ENCODE assay signal across 9 cellular contexts in the genomic region with DNA sequence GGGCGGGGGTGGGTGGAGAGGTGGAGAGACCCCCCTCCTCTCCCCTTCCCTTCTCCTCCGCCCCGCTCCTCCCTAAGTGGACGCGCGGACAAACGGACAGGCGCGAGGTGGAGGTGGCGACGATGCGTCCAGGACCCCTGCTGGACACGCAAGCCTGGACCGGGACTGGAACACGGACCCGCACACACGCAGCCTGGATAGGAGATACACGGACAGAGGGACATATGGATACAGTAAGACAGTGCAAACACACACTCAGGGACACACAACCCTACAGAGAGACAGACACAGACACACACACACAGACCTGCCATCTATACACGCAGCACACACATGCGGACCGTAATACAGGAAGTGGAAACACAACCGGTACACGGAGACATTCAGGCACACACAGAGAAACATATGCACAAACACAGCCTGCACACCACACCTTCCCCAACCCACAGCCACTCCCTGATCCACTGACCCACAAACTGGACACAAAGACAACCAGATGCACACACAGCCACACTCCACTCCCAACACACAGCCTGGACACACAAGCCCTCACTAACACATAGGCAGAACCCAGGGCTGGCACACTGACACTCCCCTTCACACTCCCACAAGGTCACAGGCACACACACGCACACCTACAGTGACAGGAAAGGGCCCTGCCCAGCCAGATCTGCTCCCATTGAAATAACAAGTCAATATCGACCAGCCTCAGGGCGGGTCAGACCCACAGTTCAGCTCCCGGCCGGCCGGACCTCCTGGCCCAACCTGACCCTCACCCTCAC. TPM values are rescaled to one million over a fixed set of nuclear protein-coding genes. Genes with fewer than 3 reads are reported as not detected.
DNase-seq lines count a peak whose midpoint lies in the region; ATAC-seq, FAIRE-seq and TF ChIP-seq lines count a peak whose summit lies in the region.
"Had no signal": no experiment of that assay in that cellular context is flagged by ENCODE, and none has a peak within 500 bp of the region (broad histone marks: within the 10 kb centered on the region; RNA-seq: fewer than 3 reads in every experiment).

No MANE protein-coding gene starts in this region.

- TF ChIP-seq RAD21 in H1 (IDR thresholded peaks at IDR 0.05 in 1 of 2, conservative IDR thresholded peaks at IDR 0.05 in 1 of 2; ENCODE audit: low read depth in 2 of 2, low read length in 2 of 2), result no peak

- intact Hi-C loops in psoas muscle (cut with DNase I), result no loop called here

- H3K79me2 ChIP-seq in OCI-LY1 (ENCODE audit: insufficient read depth, low read length) (no peaks in the 10 kb centered on the region), H1 (ENCODE audit: control insufficient read depth in 1 of 2, insufficient read depth in 2 of 2, low read length in 2 of 2) (no peaks in the 10 kb centered on the region)

- no peak overlapping the region for H3K14ac ChIP-seq in H1 (ENCODE audit: insufficient read length)

- H4K8ac ChIP-seq in H1 (ENCODE audit: extremely low read depth, insufficient read depth, low read length), result peak overlapping the region; percentile 87; the same call in 1 of the 2 replicates

- H2AFZ ChIP-seq in OCI-LY1 (ENCODE audit: low read length), result no peak overlapping the region
- H2AFZ ChIP-seq in H1 (ENCODE audit: low read length), result no peak overlapping the region

- FAIRE-seq in GM12891 (lab: Jason Lieb, UNC) (peak; percentile 98), H1 (lab: Jason Lieb, UNC) (no peak)

- H3K27me3 ChIP-seq in OCI-LY1 (ENCODE audit: insufficient read depth, low read length) (peaks cover 8% of the 10 kb centered on the region; the same call in 1 of the 2 replicates), H1 (replicated peaks in 1 of 4; ENCODE audit: control insufficient read depth in 3 of 4, extremely low read depth in 1 of 4, insufficient read depth in 3 of 4, low read length in 3 of 4) (peaks cover 88 to 99% (median 98%) of the 10 kb centered on the region in 4 experiments), psoas muscle (ENCODE audit: insufficient read depth in 3 of 3, low read length in 2 of 3) (peaks cover 0 to 94% (median 56%) of the 10 kb centered on the region in 3 donors), BE2C (peaks cover 71% of the 10 kb centered on the region)

- H3K56ac ChIP-seq in H1 (replicated peaks; ENCODE audit: insufficient read length, low read depth, low read length), result no peak overlapping the region

- POLR2A ChIA-PET in H1 (lab: Charles Lee; ENCODE audit: partially characterized antibody), result interaction anchor here (0.8 to 9.6 kb wide), 13 partner anchors 8 to 68 kb away, joined by 3 to 71 read pairs (median 5); a partner anchor contains a TSS

- peak overlapping the region; percentile 72 for H3K4me3 ChIP-seq in OCI-LY1 (ENCODE audit: low read depth, low read length, poor library complexity, severe bottlenecking)
- H3K4me3 ChIP-seq in H1 (ENCODE audit: extremely low read depth in 1 of 4, insufficient read depth in 2 of 4, low read depth in 3 of 4, low read length in 4 of 4), result peak overlapping the region; percentile 10 to 60 (median 36); a peak in 5 of 8 replicates
- H3K4me3 ChIP-seq in psoas muscle, result peak overlapping the region; percentile 52
- H3K4me3 ChIP-seq in BE2C (ENCODE audit: low read depth, low read length), result no peak overlapping the region

- peak overlapping the region; percentile 96 for H2AK5ac ChIP-seq in H1 (ENCODE audit: low read depth, low read length)

- H3K23ac ChIP-seq in H1 (ENCODE audit: insufficient read length), result peak overlapping the region; percentile 36

- H3K23me2 ChIP-seq in H1 (ENCODE audit: low read depth, low read length), result peaks cover 12% of the 10 kb centered on the region

- no peak overlapping the region for H2BK5ac ChIP-seq in H1 (ENCODE audit: low read depth, low read length)

- H4K20me1 ChIP-seq in OCI-LY1 (ENCODE audit: insufficient read depth, low read length) (no peaks in the 10 kb centered on the region), H1 (replicated peaks in 1 of 2; ENCODE audit: control insufficient read depth in 1 of 2, insufficient read depth in 2 of 2, low read length in 2 of 2) (peaks cover 8 to 34% of the 10 kb centered on the region in 2 experiments)

- no peaks in the 10 kb centered on the region for H3K9me2 ChIP-seq in OCI-LY1 (ENCODE audit: low read depth, low read length)

- no peaks in the 10 kb centered on the region for H3K9me3 ChIP-seq in OCI-LY1 (ENCODE audit: low read length)
- H3K9me3 ChIP-seq in H1 (ENCODE audit: insufficient read depth in 2 of 2, low read depth in 1 of 2, low read length in 1 of 2), result no peaks in the 10 kb centered on the region
- no peaks in the 10 kb centered on the region for H3K9me3 ChIP-seq in psoas muscle
- H3K9me3 ChIP-seq in BE2C, result no peaks in the 10 kb centered on the region; the same call in 1 of the 2 replicates

- peak overlapping the region; percentile 100 for H2BK15ac ChIP-seq in H1 (ENCODE audit: low read length)

- H3K36me3 ChIP-seq in OCI-LY1 (ENCODE audit: insufficient read depth, low read length), result no peaks in the 10 kb centered on the region
- H3K36me3 ChIP-seq in H1 (ENCODE audit: control insufficient read depth in 2 of 4, insufficient read depth in 4 of 4, low read length in 3 of 4), result no peaks in the 10 kb centered on the region; a peak in 1 of 8 replicates
- no peaks in the 10 kb centered on the region for H3K36me3 ChIP-seq in psoas muscle (ENCODE audit: insufficient read depth in 1 of 2, low read depth in 1 of 2)
- no peaks in the 10 kb centered on the region for H3K36me3 ChIP-seq in BE2C

- CTCF ChIA-PET in H1 (lab: Charles Lee; ENCODE audit: partially characterized antibody), result interaction anchor here (0.6 to 7.0 kb wide), 13 partner anchors 9 to 1740 kb away, joined by 3 to 51 read pairs (median 4); no protein-coding TSS in a partner anchor

- H3K9ac ChIP-seq in OCI-LY1 (ENCODE audit: low read length), result peak overlapping the region; percentile 69
- no peak overlapping the region for H3K9ac ChIP-seq in H1 (replicated peaks in 1 of 4; ENCODE audit: extremely low read depth in 1 of 4, low read depth in 3 of 4, low read length in 3 of 4)

- ATAC-seq in psoas muscle (no peak), HG02678 (IDR thresholded peaks at IDR 0.05; ENCODE audit: unreplicated experiment) (no peak)

- H4K5ac ChIP-seq in H1 (ENCODE audit: insufficient read length, low read depth, low read length), result no peak overlapping the region

- TF ChIP-seq CTCF in OCI-LY1 (IDR thresholded peaks at IDR 0.05; ENCODE audit: low read length) (no peak), H1 (IDR thresholded peaks at IDR 0.05; ENCODE audit: control extremely low read depth in 1 of 3, insufficient read depth in 1 of 3, low read depth in 1 of 3, low read length in 3 of 3) (no peak), psoas muscle (IDR thresholded peaks at IDR 0.05) (no peak), BE2C (IDR thresholded peaks at IDR 0.05; ENCODE audit: low read depth, low read length) (no peak), GM13976 (IDR thresholded peaks at IDR 0.05; ENCODE audit: borderline replicate concordance, control extremely low read depth, extremely low read depth, insufficient read depth, missing control alignments) (no peak)

- WGBS in H1 (ENCODE audit: extremely low coverage in 1 of 2, insufficient coverage in 1 of 2, insufficient read length in 1 of 2, insufficient replicate concordance in 2 of 2, low coverage in 1 of 2, low lambda C conversion rate in 2 of 2, missing lambda C conversion rate in 1 of 2), 2 experiments, result 11% methylated on average over 16 of the region's 29 CpGs; no CpG with 5 or more reads in 1 of the 2 experiments
- WGBS in psoas muscle, 3 donors, result 2 to 5% (median 4%) methylated on average over 24 to 29 of the region's 29 CpGs

- H3K4me2 ChIP-seq in OCI-LY1 (ENCODE audit: low read length) (peak overlapping the region; percentile 98), H1 (ENCODE audit: insufficient read depth in 1 of 2, low read depth in 2 of 2, low read length in 2 of 2) (peak overlapping the region; percentile 66 to 79)

- no peaks in the 10 kb centered on the region for H3K79me1 ChIP-seq in H1 (ENCODE audit: low read depth, low read length)

- H3K27ac ChIP-seq in OCI-LY1 (ENCODE audit: low read depth, low read length, poor library complexity, severe bottlenecking) (peak overlapping the region; percentile 33), H1 (ENCODE audit: low read depth, low read length) (no peak overlapping the region), psoas muscle (no peak overlapping the region)

- peak overlapping the region; percentile 82 for H4K91ac ChIP-seq in H1 (replicated peaks; ENCODE audit: insufficient read length, low read length)

- no peak for TF ChIP-seq EP300 in H1 (IDR thresholded peaks at IDR 0.05; ENCODE audit: borderline replicate concordance in 1 of 2, low read depth in 2 of 2, low read length in 2 of 2)

- H2BK12ac ChIP-seq in H1 (ENCODE audit: low read depth, low read length), result peak overlapping the region; percentile 97; the same call in 1 of the 2 replicates

- peak overlapping the region; percentile 95 for H2BK20ac ChIP-seq in H1 (ENCODE audit: low read length)

- no peak overlapping the region for H3K4ac ChIP-seq in H1 (replicated peaks; ENCODE audit: insufficient read length, low read depth, low read length)

- in situ Hi-C loops in GM13976 (cut with MboI; ENCODE audit: low sequenced_read_pairs, unreplicated experiment), result no loop called here

- H3K18ac ChIP-seq in H1 (ENCODE audit: extremely low read depth, low read length), result no peak overlapping the region; the same call in 1 of the 2 replicates

- DNase-seq in GM12891 (ENCODE audit: insufficient read length, low spot score) (no peak), H1 (ENCODE audit: low read depth in 1 of 2, low spot score in 2 of 2) (no peak), psoas muscle (no peak), midbrain (lab: John Stamatoyannopoulos, UW) (no peak), BE2C (no peak), GM13976 (ENCODE audit: low spot score) (no peak)

- H3K4me1 ChIP-seq in OCI-LY1 (ENCODE audit: insufficient read depth, low read length, severe bottlenecking) (peaks cover 31% of the 10 kb centered on the region), H1 (replicated peaks in 1 of 4; ENCODE audit: control insufficient read depth in 3 of 4, insufficient read depth in 4 of 4, low read length in 3 of 4) (peaks cover 6 to 20% (median 14%) of the 10 kb centered on the region in 4 experiments), psoas muscle (peaks cover 5% of the 10 kb centered on the region), BE2C (no peaks in the 10 kb centered on the region)

- no peaks in the 10 kb centered on the region for H3F3A ChIP-seq in OCI-LY1 (ENCODE audit: insufficient read depth, low read length)

- TF ChIP-seq POLR2A in GM12891 (IDR thresholded peaks at IDR 0.05; ENCODE audit: low read depth, low read length), result no peak
- TF ChIP-seq POLR2A in H1 (IDR thresholded peaks at IDR 0.05; ENCODE audit: control extremely low read depth in 1 of 2, low read depth in 2 of 2, low read length in 2 of 2), result no peak

- H2BK120ac ChIP-seq in H1 (replicated peaks; ENCODE audit: low read depth, low read length), result peak overlapping the region; percentile 88

RNA-seq across cellular contexts. Expression of a gene that starts 0.7 kb away (rescaled TPM):
- polyA plus RNA-seq in GM12891 (2012; ENCODE audit: low read depth, missing spikeins), result 0.76 TPM
- not detected in 2 replicates for total RNA-seq in H1 (2021; fragmentation: NEBNext Ultra II Directional; extraction: Animal tissue kit (Norgen Biotek cat#: 25700))
- polyA plus RNA-seq in H1 (2011; rRNA removed), result 0.08 and 0.12 TPM in 2 replicates
- 0.03 TPM for polyA plus RNA-seq in H1 (2011; cell fraction: cytosol; rRNA removed)
- polyA plus RNA-seq in H1 (2011; cell fraction: nucleus; rRNA removed), result 0.33 TPM
- polyA plus RNA-seq in H1 (2012, experiment 1 of 2), result 0.08 to 0.16 TPM (median 0.10 TPM) in 3 of 4 replicates, not detected in the other
- polyA plus RNA-seq in H1 (2012, experiment 2 of 2), result not detected
- 0.02 TPM for polyA plus RNA-seq in H1 (2013, experiment 1 of 2)
- polyA plus RNA-seq in H1 (2013, experiment 2 of 2), result 0.06 TPM
- not detected in 2 replicates for polyA minus RNA-seq in H1 (2011; rRNA and poly(A)+ RNA removed)
- polyA minus RNA-seq in H1 (2011; cell fraction: cytosol; rRNA and poly(A)+ RNA removed), result not detected
- not detected for polyA minus RNA-seq in H1 (2011; cell fraction: nucleus; rRNA and poly(A)+ RNA removed)
- not detected for total RNA-seq in psoas muscle
- polyA plus RNA-seq in psoas muscle, result under 1 TPM in 1 of 3 donors, not detected in 2; 0.03 TPM
- polyA plus RNA-seq in BE2C (2012; ENCODE audit: insufficient read depth, insufficient read length, low read depth), result not detected
- total RNA-seq: temporal lobe had no signal

RNA-seq across cellular contexts. Expression of a gene that starts 30.2 kb away (rescaled TPM):
- 49.2 TPM for polyA plus RNA-seq in GM12891 (2012; ENCODE audit: low read depth, missing spikeins)
- 123 and 124 TPM in 2 replicates for total RNA-seq in H1 (2021; fragmentation: NEBNext Ultra II Directional; extraction: Animal tissue kit (Norgen Biotek cat#: 25700))
- polyA plus RNA-seq in H1 (2011; rRNA removed), result 439 and 585 TPM in 2 replicates
- 282 TPM for polyA plus RNA-seq in H1 (2011; cell fraction: cytosol; rRNA removed)
- 227 TPM for polyA plus RNA-seq in H1 (2011; cell fraction: nucleus; rRNA removed)
- 99.4 to 181 TPM (median 175 TPM) in 4 replicates for polyA plus RNA-seq in H1 (2012, experiment 1 of 2)
- polyA plus RNA-seq in H1 (2012, experiment 2 of 2), result 315 TPM
- 173 TPM for polyA plus RNA-seq in H1 (2013, experiment 1 of 2)
- polyA plus RNA-seq in H1 (2013, experiment 2 of 2), result 186 TPM
- 46.7 and 56.4 TPM in 2 replicates for polyA minus RNA-seq in H1 (2011; rRNA and poly(A)+ RNA removed)
- polyA minus RNA-seq in H1 (2011; cell fraction: cytosol; rRNA and poly(A)+ RNA removed), result 53.9 TPM
- polyA minus RNA-seq in H1 (2011; cell fraction: nucleus; rRNA and poly(A)+ RNA removed), result 41.0 TPM
- total RNA-seq in psoas muscle, result 10 to 100 TPM; 48.9 to 65.3 (median 55.9) TPM
- 100 to 1,000 TPM in 2 of 3 donors, 10 to 100 TPM in 1; 97.6 to 131 (median 102) TPM for polyA plus RNA-seq in psoas muscle
- polyA plus RNA-seq in BE2C (2012; ENCODE audit: insufficient read depth, insufficient read length, low read depth), result 203 TPM

RNA-seq across cellular contexts. Expression of a gene that starts 46.0 kb away (rescaled TPM):
- 125 TPM for polyA plus RNA-seq in GM12891 (2012; ENCODE audit: low read depth, missing spikeins)
- total RNA-seq in H1 (2021; fragmentation: NEBNext Ultra II Directional; extraction: Animal tissue kit (Norgen Biotek cat#: 25700)), result 49.0 and 54.6 TPM in 2 replicates
- polyA plus RNA-seq in H1 (2011; rRNA removed) (23.0 and 41.1 TPM in 2 replicates), psoas muscle (10 to 100 TPM; 20.4 to 28.0 (median 20.7) TPM)
- 35.9 TPM for polyA plus RNA-seq in H1 (2011; cell fraction: cytosol; rRNA removed)
- 95.3 TPM for polyA plus RNA-seq in H1 (2011; cell fraction: nucleus; rRNA removed)
- 38.4 to 51.0 TPM (median 48.8 TPM) in 4 replicates for polyA plus RNA-seq in H1 (2012, experiment 1 of 2)
- 35.5 TPM for polyA plus RNA-seq in H1 (2012, experiment 2 of 2)
- 49.6 TPM for polyA plus RNA-seq in H1 (2013, experiment 1 of 2)
- 44.9 TPM for polyA plus RNA-seq in H1 (2013, experiment 2 of 2)
- polyA minus RNA-seq in H1 (2011; rRNA and poly(A)+ RNA removed), result 9.4 and 11.0 TPM in 2 replicates
- polyA minus RNA-seq in H1 (2011; cell fraction: cytosol; rRNA and poly(A)+ RNA removed), result 25.5 TPM
- 34.6 TPM for polyA minus RNA-seq in H1 (2011; cell fraction: nucleus; rRNA and poly(A)+ RNA removed)
- total RNA-seq in psoas muscle, result 10 to 100 TPM; 15.8 to 22.2 (median 21.3) TPM
- polyA plus RNA-seq in BE2C (2012; ENCODE audit: insufficient read depth, insufficient read length, low read depth), result 33.2 TPM

RNA-seq across cellular contexts. Expression of a gene that starts 51.9 kb away (rescaled TPM):
- polyA plus RNA-seq in GM12891 (2012; ENCODE audit: low read depth, missing spikeins), result 466 TPM
- 0.54 TPM in 1 of 2 replicates, not detected in the other for total RNA-seq in H1 (2021; fragmentation: NEBNext Ultra II Directional; extraction: Animal tissue kit (Norgen Biotek cat#: 25700))
- polyA plus RNA-seq in H1 (2011; rRNA removed) (0.77 and 0.83 TPM in 2 replicates), psoas muscle (1 to 10 TPM in 1 of 3 donors, under 1 TPM in 2; 0.30 to 1.3 (median 0.87) TPM)
- polyA plus RNA-seq in H1 (2011; cell fraction: cytosol; rRNA removed), result 0.49 TPM
- polyA plus RNA-seq in H1 (2011; cell fraction: nucleus; rRNA removed), result 0.91 TPM
- 0.28 to 1.0 TPM (median 0.52 TPM) in 3 of 4 replicates, not detected in the other for polyA plus RNA-seq in H1 (2012, experiment 1 of 2)
- polyA plus RNA-seq in H1 (2012, experiment 2 of 2), result 0.55 TPM
- 0.59 TPM for polyA plus RNA-seq in H1 (2013, experiment 1 of 2)
- 0.68 TPM for polyA plus RNA-seq in H1 (2013, experiment 2 of 2)
- not detected in 2 replicates for polyA minus RNA-seq in H1 (2011; rRNA and poly(A)+ RNA removed)
- not detected for polyA minus RNA-seq in H1 (2011; cell fraction: cytosol; rRNA and poly(A)+ RNA removed)
- not detected for polyA minus RNA-seq in H1 (2011; cell fraction: nucleus; rRNA and poly(A)+ RNA removed)
- total RNA-seq in psoas muscle, result 1 to 10 TPM in 2 of 4 donors, under 1 TPM in 2; 0.30 to 1.4 (median 0.91) TPM
- polyA plus RNA-seq in BE2C (2012; ENCODE audit: insufficient read depth, insufficient read length, low read depth), result not detected
- total RNA-seq: temporal lobe had no signal
